In the genomic region with DNA sequence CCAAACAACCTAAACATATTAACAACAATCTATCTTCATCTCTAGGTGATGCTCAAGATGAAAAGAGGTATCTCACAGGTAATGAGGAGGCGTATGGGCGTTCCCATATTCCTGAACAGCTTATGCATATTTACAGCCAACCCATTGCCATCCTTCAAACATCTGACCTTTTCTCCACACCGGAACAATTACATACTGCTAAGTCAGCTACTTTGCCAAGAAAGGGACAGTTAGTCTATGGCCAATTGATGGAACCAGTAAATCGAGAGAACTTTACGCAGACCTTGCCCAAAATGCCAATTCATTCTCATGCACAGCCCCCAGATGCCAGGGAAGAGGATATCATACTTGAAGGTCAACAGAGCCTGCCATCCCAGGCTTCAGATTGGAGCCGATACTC, we compare ENCODE assay signal across 33 cellular contexts.
"Had no signal": no experiment of that assay in that cellular context is flagged by ENCODE, and none has a peak within 500 bp of the region (broad histone marks: within the 10 kb centered on the region; RNA-seq: fewer than 3 reads in every experiment).

No MANE protein-coding gene starts in this region.

- ATAC-seq: activated CD8-positive, alpha-beta T cell treated with anti-CD3 and anti-CD28 coated beads for 36 hours; activated naive CD4-positive, alpha-beta T cell treated with anti-CD3 and anti-CD28 coated beads, Interleukin-2, amount 50 U/mL, for 72 hours; activated T-cell treated with anti-CD3 and anti-CD28 coated beads, Interleukin-2, amount 50 U/mL, for 4 hours; activated T-cell treated with anti-CD3 and anti-CD28 coated beads, Interleukin-2, amount 50 U/mL, for 72 hours; activated T-helper 17 cell treated with anti-CD3 and anti-CD28 coated beads, Interleukin-2, amount 50 U/mL, for 72 hours; body of pancreas had no signal

- DNase-seq: activated B cell treated with CpG ODN at 0.5 μM for 24 hours; activated CD4-positive, alpha-beta memory T cell treated with anti-CD3 and anti-CD28 coated beads for 36 hours; activated CD4-positive, alpha-beta T cell treated with anti-CD3 and anti-CD28 coated beads for 4 hours; activated CD4-positive, alpha-beta T cell treated with anti-CD3 and anti-CD28 coated beads, Interleukin-2, amount 10 ng/mL, durations not matched to agents 24 days and 14 days; activated CD4-positive, alpha-beta T cell treated with anti-CD3 and anti-CD28 coated beads, Interleukin-2, amount 50 U/mL, for 1 hour; activated CD4-positive, alpha-beta T cell treated with anti-CD3 and anti-CD28 coated beads, Interleukin-2, amount 50 U/mL, for 4 hours; activated CD4-positive, CD25-positive, alpha-beta regulatory T cell treated with anti-CD3 and anti-CD28 coated beads, Interleukin-2, amount 50 U/mL, for 72 hours; activated CD8-positive, alpha-beta memory T cell treated with anti-CD3 and anti-CD28 coated beads, Interleukin-2, amount 50 U/mL, for 4 hours; activated CD8-positive, alpha-beta T cell treated with anti-CD3 and anti-CD28 coated beads for 36 hours; activated effector memory CD4-positive, alpha-beta T cell treated with anti-CD3 and anti-CD28 coated beads, Interleukin-2, amount 50 U/mL, for 16 hours; activated gamma-delta T cell treated with Interleukin-2 at 50 U/mL for 16 hours; activated naive CD4-positive, alpha-beta T cell; activated naive CD4-positive, alpha-beta T cell treated with anti-CD3 and anti-CD28 coated beads for 36 hours; activated naive CD4-positive, alpha-beta T cell treated with anti-CD3 and anti-CD28 coated beads, Interleukin-2, amount 50 U/mL, for 16 hours; activated naive CD8-positive, alpha-beta T cell treated with anti-CD3 and anti-CD28 coated beads for 36 hours; activated T-cell treated with anti-CD3 and anti-CD28 coated beads for 4 hours; activated T-cell treated with anti-CD3 and anti-CD28 coated beads, Interleukin-2, amount 50 U/mL, for 1 hour; activated T-cell treated with anti-CD3 and anti-CD28 coated beads, Interleukin-2, amount 50 U/mL, for 4 hours; activated T-cell treated with anti-CD3 and anti-CD28 coated beads, Interleukin-2, amount 50 U/mL, for 72 hours; adrenal gland; amniotic stem cell; aorta; body of pancreas; brain microvascular endothelial cell; central memory CD4-positive, alpha-beta T cell; T-helper 2 cell; T-helper 9 cell had no signal

- H3K27me3 ChIP-seq: adrenal gland, body of pancreas, brain microvascular endothelial cell, breast epithelium had no signal

- FAIRE-seq: astrocyte, TTC549 had no signal

- H3K4me1 ChIP-seq: adrenal gland, body of pancreas, breast epithelium had no signal

- H3K36me3 ChIP-seq: adrenal gland, brain microvascular endothelial cell, breast epithelium had no signal

- H3K9me3 ChIP-seq: adrenal gland, body of pancreas, breast epithelium had no signal

- H3K27ac ChIP-seq: adrenal gland, body of pancreas, brain microvascular endothelial cell, breast epithelium, VCaP had no signal

- H3K4me3 ChIP-seq: adrenal gland, body of pancreas, breast epithelium had no signal
